In the genomic region with DNA sequence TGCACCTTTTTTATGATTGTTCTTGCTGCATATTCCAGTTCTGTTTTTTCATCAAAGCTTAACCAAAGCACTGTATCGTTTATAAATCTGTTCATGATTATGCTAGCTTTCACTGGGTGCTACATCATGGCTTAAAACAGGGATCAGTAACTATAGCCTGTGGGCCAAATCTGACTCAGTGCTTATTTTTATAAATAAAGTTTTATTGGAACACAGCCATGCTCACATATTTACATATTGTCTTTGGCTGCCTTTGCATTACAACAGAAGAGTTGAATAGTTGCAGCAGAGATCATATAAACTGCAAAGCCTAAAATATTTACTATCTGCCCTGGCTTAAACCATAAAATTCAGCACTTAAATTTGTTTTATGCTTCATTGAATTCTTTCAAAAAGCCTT, we compare ENCODE assay signal across 15 cellular contexts.
DNase-seq lines count a peak whose midpoint lies in the region; ATAC-seq and TF ChIP-seq lines count a peak whose summit lies in the region.
"Had no signal": no experiment of that assay in that cellular context is flagged by ENCODE, and none has a peak within 500 bp of the region (broad histone marks: within the 10 kb centered on the region; RNA-seq: fewer than 3 reads in every experiment).

No MANE protein-coding gene starts in this region.

- no peak for TF ChIP-seq CTCF in MCF 10A (IDR thresholded peaks at IDR 0.05; ENCODE audit: unreplicated experiment)
- no peak for TF ChIP-seq CTCF in mammary epithelial cell (conservative IDR thresholded peaks at IDR 0.05 in 1 of 2, IDR thresholded peaks at IDR 0.05 in 1 of 2; ENCODE audit: extremely low read depth in 1 of 2, insufficient read depth in 1 of 2, low read depth in 1 of 2, low read length in 2 of 2)
- TF ChIP-seq CTCF in dorsolateral prefrontal cortex (IDR thresholded peaks at IDR 0.05 in 54 of 56, conservative IDR thresholded peaks at IDR 0.05 in 2 of 56; ENCODE audit: low read depth in 1 of 56, partially characterized antibody in 56 of 56), result no peak
- TF ChIP-seq CTCF in fibroblast of the aortic adventitia (IDR thresholded peaks at IDR 0.05; ENCODE audit: insufficient read depth, low read length), result no peak
- no peak for TF ChIP-seq CTCF in thyroid gland (IDR thresholded peaks at IDR 0.05)

- H3K36me3 Mint-ChIP-seq in MCF 10A (ENCODE audit: insufficient read depth, unreplicated experiment), result peaks cover 7% of the 10 kb centered on the region
- H3K36me3 Mint-ChIP-seq: CD8-positive, alpha-beta memory T cell had no signal

- POLR2A ChIA-PET in MCF 10A (lab: Yijun Ruan, JAX), result no interaction called here

- H3K4me1 ChIP-seq in mammary epithelial cell (ENCODE audit: insufficient read depth, low read length) (no peaks in the 10 kb centered on the region), thyroid gland (peaks cover 57 to 63% of the 10 kb centered on the region in 2 donors)
- H3K4me1 ChIP-seq: Caco-2 had no signal

- H4K20me1 ChIP-seq in mammary epithelial cell (ENCODE audit: insufficient read depth, low read length), result no peaks in the 10 kb centered on the region
- H4K20me1 ChIP-seq: BLaER1 had no signal

- intact Hi-C loops in MCF 10A (cut with micrococcal nuclease), result no loop called here
- intact Hi-C loops in mammary epithelial cell (cut with micrococcal nuclease), result loop anchor here (10.0 kb wide), 1 partner anchor 222 kb away; a partner anchor contains a TSS
- intact Hi-C loops in dorsolateral prefrontal cortex (cut with DNase I), result no loop called here
- intact Hi-C loops in thyroid gland (cut with DNase I), result no loop called here
- intact Hi-C loops in Right ventricle myocardium inferior (cut with DNase I), result no loop called here

- H3K36me3 ChIP-seq in mammary epithelial cell (ENCODE audit: insufficient read depth, low read length) (no peaks in the 10 kb centered on the region), thyroid gland (no peaks in the 10 kb centered on the region)
- H3K36me3 ChIP-seq: BLaER1 had no signal

- no peak overlapping the region for H2AFZ ChIP-seq in mammary epithelial cell (ENCODE audit: low read depth, low read length)
- H2AFZ ChIP-seq: GM23248 had no signal

- no peak overlapping the region for H3K9ac ChIP-seq in mammary epithelial cell (ENCODE audit: insufficient read depth, low read length)
- H3K9ac ChIP-seq: BLaER1, GM23248 had no signal

- H3K4me2 ChIP-seq in mammary epithelial cell (ENCODE audit: insufficient read depth, low read depth, low read length), result no peak overlapping the region

- H3K4me3 Mint-ChIP-seq in MCF 10A (ENCODE audit: unreplicated experiment), result no peak overlapping the region
- H3K4me3 Mint-ChIP-seq: CD8-positive, alpha-beta memory T cell had no signal

- H3K4me1 Mint-ChIP-seq in MCF 10A (ENCODE audit: insufficient read depth, unreplicated experiment), result peaks cover 12% of the 10 kb centered on the region
- H3K4me1 Mint-ChIP-seq: CD8-positive, alpha-beta memory T cell had no signal

- no peak for TF ChIP-seq POLR2A in thyroid gland (IDR thresholded peaks at IDR 0.05)

- no peak overlapping the region for H3K27ac ChIP-seq in mammary epithelial cell (ENCODE audit: insufficient read depth, low read depth, low read length)
- peak overlapping the region in 58 of 59 donors; percentile 23 to 99 (median 94) for H3K27ac ChIP-seq in dorsolateral prefrontal cortex
- H3K27ac ChIP-seq in thyroid gland, result peak overlapping the region in 2 of 3 donors; percentile 89 to 96
- H3K27ac ChIP-seq: BLaER1, GM23248 had no signal

- ATAC-seq in Right ventricle myocardium inferior, result no peak
- ATAC-seq: HCT116 had no signal

- in situ Hi-C loops in mammary epithelial cell (cut with MboI; ENCODE audit: low sequenced_read_pairs in 2 of 2), result no loop called here

- no peaks in the 10 kb centered on the region for H3K27me3 Mint-ChIP-seq in MCF 10A (ENCODE audit: insufficient read depth, unreplicated experiment)
- H3K27me3 Mint-ChIP-seq: CD8-positive, alpha-beta memory T cell had no signal

- DNase-seq in MCF 10A (ENCODE audit: unreplicated experiment), result peak; percentile 16
- no peak for DNase-seq in mammary epithelial cell
- no peak for DNase-seq in dorsolateral prefrontal cortex
- peak; percentile 13 for DNase-seq in fibroblast of the aortic adventitia (ENCODE audit: low read depth)
- DNase-seq in thyroid gland, result no peak
- no peak for DNase-seq in DMS 273 treated with DMSO at 0.1 percent for 48 hours (lab: John Stamatoyannopoulos, UW)
- DNase-seq in Right ventricle myocardium inferior (ENCODE audit: missing footprints), result no peak
- no peak for DNase-seq in globus pallidus (ENCODE audit: low spot score)
- DNase-seq: 8988T; AML-193; Caco-2; CD8-positive, alpha-beta memory T cell; GM23248 had no signal

- 57% methylated on average over 1 of the region's 1 CpG for WGBS in mammary epithelial cell (ENCODE audit: low coverage, missing lambda C conversion rate)
- WGBS in thyroid gland, 2 donors, result 83 to 91% methylated on average over 1 of the region's 1 CpG

- CTCF ChIA-PET in MCF 10A (lab: Yijun Ruan, JAX) (no interaction called here), mammary epithelial cell (lab: Charles Lee; ENCODE audit: low non-redundant PET) (no interaction called here)

- H3K4me3 ChIP-seq in mammary epithelial cell (replicated peaks in 1 of 3; ENCODE audit: insufficient read depth in 1 of 3, low read depth in 2 of 3, low read length in 3 of 3), result no peak overlapping the region
- H3K4me3 ChIP-seq in dorsolateral prefrontal cortex, result no peak overlapping the region
- no peak overlapping the region for H3K4me3 ChIP-seq in fibroblast of the aortic adventitia (ENCODE audit: low read depth, low read length)
- no peak overlapping the region for H3K4me3 ChIP-seq in thyroid gland (replicated peaks in 1 of 3)
- H3K4me3 ChIP-seq: BLaER1, GM23248 had no signal

- BruUV-seq in MCF 10A (replicated peaks; lab: Mats Ljungman, UMichigan), result no TSS peak
- no TSS peak for BruUV-seq in mammary epithelial cell (replicated peaks; lab: Mats Ljungman, UMichigan)

- H3K9me3 ChIP-seq in mammary epithelial cell (replicated peaks; ENCODE audit: insufficient read depth, low read length) (no peaks in the 10 kb centered on the region), thyroid gland (no peaks in the 10 kb centered on the region)
- H3K9me3 ChIP-seq: BLaER1, Caco-2 had no signal

- no peaks in the 10 kb centered on the region for H3K79me2 ChIP-seq in mammary epithelial cell (ENCODE audit: insufficient read depth, low read length)

- H3K27me3 ChIP-seq in mammary epithelial cell (ENCODE audit: insufficient read depth, low read length), result no peaks in the 10 kb centered on the region
- no peaks in the 10 kb centered on the region for H3K27me3 ChIP-seq in dorsolateral prefrontal cortex
- no peaks in the 10 kb centered on the region for H3K27me3 ChIP-seq in thyroid gland
- H3K27me3 ChIP-seq: BLaER1 had no signal

- no peaks in the 10 kb centered on the region for H3K9me3 Mint-ChIP-seq in MCF 10A (ENCODE audit: unreplicated experiment)

- no peak overlapping the region for H3K27ac Mint-ChIP-seq in MCF 10A (ENCODE audit: low read depth, unreplicated experiment)
- H3K27ac Mint-ChIP-seq: CD8-positive, alpha-beta memory T cell had no signal

- dilution Hi-C loops in mammary epithelial cell (cut with HindIII; ENCODE audit: low sequenced_read_pairs), result no loop called here

Comparison
In these comparisons a context has a peak if more than half of its experiments do, and no peak if none do; other contexts are left out.
1. DNase-seq: peak in MCF 10A (single experiment) and fibroblast of the aortic adventitia (single experiment); none in mammary epithelial cell (single experiment), dorsolateral prefrontal cortex (0 of 10), thyroid gland (0 of 2), DMS 273 treated with DMSO at 0.1 percent for 48 hours (single experiment), Right ventricle myocardium inferior (single experiment) and globus pallidus (single experiment).